ENCODE assay signal across 13 cellular contexts in the genomic region with DNA sequence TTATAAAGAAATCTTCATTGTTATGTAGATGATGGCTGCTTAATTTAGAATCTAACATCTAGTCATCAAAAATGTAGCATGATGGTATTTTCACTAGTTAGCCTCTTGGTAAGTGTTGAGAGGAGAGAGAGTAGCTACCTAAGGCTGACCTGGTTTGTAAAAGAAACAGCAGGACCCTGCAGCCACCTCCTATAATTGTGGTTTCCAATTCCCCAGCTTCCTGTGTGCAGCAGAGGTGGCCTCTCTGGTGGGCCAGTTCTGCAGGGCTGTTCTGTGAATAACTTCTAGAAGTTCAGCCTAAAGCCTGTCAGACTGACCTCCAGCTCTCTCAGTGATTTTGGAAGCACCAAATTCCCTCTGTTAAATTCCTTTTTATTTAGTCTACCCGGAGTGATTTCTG.
DNase-seq lines count a peak whose midpoint lies in the region; ATAC-seq and TF ChIP-seq lines count a peak whose summit lies in the region.
"Had no signal": no experiment of that assay in that cellular context is flagged by ENCODE, and none has a peak within 500 bp of the region (broad histone marks: within the 10 kb centered on the region; RNA-seq: fewer than 3 reads in every experiment).

No MANE protein-coding gene starts in this region.

- no peak overlapping the region for H3K56ac ChIP-seq in mesendoderm (ENCODE audit: low read length)

- no peaks in the 10 kb centered on the region for H3K27me3 Mint-ChIP-seq in Calu3 (ENCODE audit: unreplicated experiment)
- H3K27me3 Mint-ChIP-seq in activated CD8-positive, alpha-beta T cell treated with anti-CD3 and anti-CD28 coated beads for 36 hours = no peaks in the 10 kb centered on the region
- H3K27me3 Mint-ChIP-seq: CD8-positive, alpha-beta memory T cell had no signal

- H3K4me2 ChIP-seq in mesendoderm (ENCODE audit: low read length) = no peak overlapping the region
- H3K4me2 ChIP-seq: A549 had no signal

- H3K4ac ChIP-seq in mesendoderm (ENCODE audit: low read depth, low read length) = no peak overlapping the region

- no peak overlapping the region for H3K4me3 ChIP-seq in mesendoderm (ENCODE audit: low read length)
- H3K4me3 ChIP-seq: A549 had no signal

- peak overlapping the region; percentile 39 for H3K18ac ChIP-seq in mesendoderm (ENCODE audit: low read length)

- H3K27ac ChIP-seq in mesendoderm (ENCODE audit: low read depth, low read length) = no peak overlapping the region
- H3K27ac ChIP-seq: A549 had no signal

- no peak overlapping the region for H2AK5ac ChIP-seq in mesendoderm (ENCODE audit: low read length)

- DNase-seq in ELF-1 (ENCODE audit: low read depth, low spot score) = peak; percentile 7
- peak; percentile 40 for DNase-seq in NCI-H69 (lab: John Stamatoyannopoulos, UW)
- DNase-seq in astrocyte of the hippocampus (ENCODE audit: low read depth, low spot score) = peak; percentile 1
- DNase-seq in mesendoderm = peak; percentile 35
- no peak for DNase-seq in Calu3
- DNase-seq in activated CD8-positive, alpha-beta T cell treated with anti-CD3 and anti-CD28 coated beads for 36 hours = no peak
- DNase-seq: BE2C; Caco-2; CD8-positive, alpha-beta memory T cell had no signal

- no CpG with 5 or more reads among the region's 1 CpG for WGBS in mesendoderm (ENCODE audit: extremely low coverage, insufficient coverage, low lambda C conversion rate)

- no TSS peak for BruUV-seq in Calu3 (replicated peaks; lab: Mats Ljungman, UMichigan)

- CTCF ChIA-PET in Calu3 (lab: Charles Lee) = no interaction called here
- CTCF ChIA-PET in activated CD8-positive, alpha-beta T cell treated with anti-CD3 and anti-CD28 coated beads for 36 hours (lab: Charles Lee) = interaction anchor here (0.5 kb wide), 1 partner anchor 100 kb away, joined by 3 read pairs; no protein-coding TSS in a partner anchor

- no peaks in the 10 kb centered on the region for H3K4me1 ChIP-seq in mesendoderm (ENCODE audit: control insufficient read depth, low read depth, low read length)
- H3K4me1 ChIP-seq: A549, BE2C, Caco-2 had no signal

- no peaks in the 10 kb centered on the region for H3K9me3 Mint-ChIP-seq in Calu3 (ENCODE audit: low read depth, unreplicated experiment)
- no peaks in the 10 kb centered on the region for H3K9me3 Mint-ChIP-seq in activated CD8-positive, alpha-beta T cell treated with anti-CD3 and anti-CD28 coated beads for 36 hours

- ATAC-seq in HG03432 (IDR thresholded peaks at IDR 0.05; ENCODE audit: unreplicated experiment) (no peak), HG02571 (IDR thresholded peaks at IDR 0.05; ENCODE audit: unreplicated experiment) (no peak)
- no peak for ATAC-seq in activated CD8-positive, alpha-beta T cell treated with anti-CD3 and anti-CD28 coated beads for 36 hours
- ATAC-seq: A549, HCT116 had no signal

- H3K36me3 Mint-ChIP-seq in Calu3 (ENCODE audit: insufficient read depth, unreplicated experiment) = no peaks in the 10 kb centered on the region
- H3K36me3 Mint-ChIP-seq in activated CD8-positive, alpha-beta T cell treated with anti-CD3 and anti-CD28 coated beads for 36 hours (ENCODE audit: low read depth) = no peaks in the 10 kb centered on the region
- H3K36me3 Mint-ChIP-seq: CD8-positive, alpha-beta memory T cell had no signal

- H4K8ac ChIP-seq in mesendoderm (ENCODE audit: low read depth, low read length) = no peak overlapping the region

- no peaks in the 10 kb centered on the region for H3K79me1 ChIP-seq in mesendoderm (ENCODE audit: low read length)

- no peak overlapping the region for H4K5ac ChIP-seq in mesendoderm (ENCODE audit: low read length)

- no peak overlapping the region for H2BK5ac ChIP-seq in mesendoderm (ENCODE audit: low read length)

- POLR2A ChIA-PET in activated CD8-positive, alpha-beta T cell treated with anti-CD3 and anti-CD28 coated beads for 36 hours (lab: Charles Lee) = no interaction called here

- H3K27me3 ChIP-seq in mesendoderm (ENCODE audit: insufficient read depth, low read length, poor library complexity) = no peaks in the 10 kb centered on the region
- H3K27me3 ChIP-seq: BE2C had no signal

- no peak overlapping the region for H2BK120ac ChIP-seq in mesendoderm (ENCODE audit: low read depth, low read length)

- TF ChIP-seq CTCF in Calu3 (IDR thresholded peaks at IDR 0.05; ENCODE audit: unreplicated experiment) = no peak
- TF ChIP-seq CTCF in activated CD8-positive, alpha-beta T cell treated with anti-CD3 and anti-CD28 coated beads for 36 hours (IDR thresholded peaks at IDR 0.05) = no peak

- H3K23ac ChIP-seq in mesendoderm (ENCODE audit: low read length) = no peak overlapping the region

- no peak overlapping the region for H3K4me3 Mint-ChIP-seq in Calu3 (ENCODE audit: low read depth, unreplicated experiment)
- H3K4me3 Mint-ChIP-seq in activated CD8-positive, alpha-beta T cell treated with anti-CD3 and anti-CD28 coated beads for 36 hours = no peak overlapping the region
- H3K4me3 Mint-ChIP-seq: CD8-positive, alpha-beta memory T cell had no signal

- no peak overlapping the region for H3K27ac Mint-ChIP-seq in Calu3 (ENCODE audit: unreplicated experiment)
- no peak overlapping the region for H3K27ac Mint-ChIP-seq in activated CD8-positive, alpha-beta T cell treated with anti-CD3 and anti-CD28 coated beads for 36 hours

- no peak overlapping the region for H3K9ac ChIP-seq in mesendoderm (ENCODE audit: low read length)

- no peaks in the 10 kb centered on the region for H3K79me2 ChIP-seq in mesendoderm (ENCODE audit: control insufficient read depth, insufficient read depth, low read length)

- no peaks in the 10 kb centered on the region for H3K36me3 ChIP-seq in mesendoderm (ENCODE audit: control insufficient read depth, insufficient read depth, low read length)
- H3K36me3 ChIP-seq: BE2C had no signal

- intact Hi-C loops in Calu3 (cut with micrococcal nuclease; ENCODE audit: unreplicated experiment) = no loop called here
- intact Hi-C loops in activated CD8-positive, alpha-beta T cell treated with anti-CD3 and anti-CD28 coated beads for 36 hours (cut with micrococcal nuclease) = no loop called here

- H3K4me1 Mint-ChIP-seq in Calu3 (ENCODE audit: low read depth, unreplicated experiment) = no peaks in the 10 kb centered on the region
- no peaks in the 10 kb centered on the region for H3K4me1 Mint-ChIP-seq in activated CD8-positive, alpha-beta T cell treated with anti-CD3 and anti-CD28 coated beads for 36 hours (ENCODE audit: low read depth)
- H3K4me1 Mint-ChIP-seq: CD8-positive, alpha-beta memory T cell had no signal

- no peak overlapping the region for H2BK15ac ChIP-seq in mesendoderm (replicated peaks; ENCODE audit: low read depth)

Comparison
In these comparisons a context has a peak if more than half of its experiments do, and no peak if none do; other contexts are left out.
1. DNase-seq: peak in ELF-1 (single experiment), NCI-H69 (single experiment), astrocyte of the hippocampus (single experiment) and mesendoderm (single experiment); none in Calu3 (single experiment) and activated CD8-positive, alpha-beta T cell treated with anti-CD3 and anti-CD28 coated beads for 36 hours (single experiment).